In genomic region chr5:10502130-10502529, GRCh38 we compare ENCODE assay signal across 20 cellular contexts.
"Had no signal": no experiment of that assay in that cellular context is flagged by ENCODE, and none has a peak within 500 bp of the region (broad histone marks: within the 10 kb centered on the region; RNA-seq: fewer than 3 reads in every experiment).

No MANE protein-coding gene starts in this region.

- H3K27me3 ChIP-seq: ascending aorta, breast epithelium, gastrocnemius medialis, left lung, suprapubic skin, transverse colon had no signal

- H3K4me1 Mint-ChIP-seq: activated CD4-positive, alpha-beta memory T cell treated with anti-CD3 and anti-CD28 coated beads, Interleukin-2, amount 10 ng/mL, durations not matched to agents 7 days and 5 days; stimulated activated naive CD8-positive, alpha-beta T cell treated with anti-CD3 and anti-CD28 coated beads, Interleukin-15, amount 100 ng/mL, for 72 hours had no signal

- H3K9me3 Mint-ChIP-seq: activated B cell treated with CpG ODN at 0.5 μM for 24 hours; activated CD4-positive, alpha-beta memory T cell treated with anti-CD3 and anti-CD28 coated beads, Interleukin-2, amount 10 ng/mL, durations not matched to agents 7 days and 5 days; activated naive CD4-positive, alpha-beta T cell treated with anti-CD3 and anti-CD28 coated beads for 36 hours; activated T-helper 2 cell treated with anti-CD3 and anti-CD28 coated beads, Interferon-gamma antibody, Interleukin-2, Interleukin-4, amounts not matched to agents 10 μg/mL and 5 μg/mL and 100 μg/mL, durations not matched to agents 14 hours and 24 hours and 36 hours; dendritic cell treated with granulocyte-macrophage colony-stimulating factor and Interleukin-4, amounts not matched to agents 40 ng/mL and 50 ng/mL, for 4 days; nephron progenitor cell; stimulated activated naive CD8-positive, alpha-beta T cell treated with anti-CD3 and anti-CD28 coated beads, Interleukin-15, amount 100 ng/mL, for 72 hours had no signal

- H3K27me3 Mint-ChIP-seq: activated B cell treated with CpG ODN at 0.5 μM for 24 hours; stimulated activated naive CD8-positive, alpha-beta T cell treated with anti-CD3 and anti-CD28 coated beads, Interleukin-15, amount 100 ng/mL, for 72 hours had no signal

- H3K4me3 ChIP-seq: ascending aorta, breast epithelium, gastrocnemius medialis, left lung, suprapubic skin, transverse colon had no signal

- DNase-seq: activated B cell treated with CpG ODN at 0.5 μM for 24 hours; activated CD4-positive, alpha-beta memory T cell treated with anti-CD3 and anti-CD28 coated beads, Interleukin-2, amount 10 ng/mL, durations not matched to agents 7 days and 5 days; activated CD4-positive, alpha-beta T cell treated with anti-CD3 and anti-CD28 coated beads for 48 hours; activated naive CD4-positive, alpha-beta T cell treated with anti-CD3 and anti-CD28 coated beads for 36 hours; activated T-cell treated with anti-CD3 and anti-CD28 coated beads, Interleukin-2, amount 50 U/mL, for 1 hour; effector CD8-positive, alpha-beta T cell; gastrocnemius medialis; head of caudate nucleus; left lung; nephron progenitor cell; stimulated activated naive CD8-positive, alpha-beta T cell treated with anti-CD3 and anti-CD28 coated beads, Interleukin-15, amount 100 ng/mL, for 72 hours; transverse colon had no signal

- H3K27ac ChIP-seq: ascending aorta, breast epithelium, gastrocnemius medialis, left lung, suprapubic skin, transverse colon had no signal

- H3K27ac Mint-ChIP-seq: activated B cell treated with CpG ODN at 0.5 μM for 24 hours; activated CD4-positive, alpha-beta memory T cell treated with anti-CD3 and anti-CD28 coated beads, Interleukin-2, amount 10 ng/mL, durations not matched to agents 7 days and 5 days; activated naive CD4-positive, alpha-beta T cell treated with anti-CD3 and anti-CD28 coated beads for 36 hours; activated T-helper 2 cell treated with anti-CD3 and anti-CD28 coated beads, Interferon-gamma antibody, Interleukin-2, Interleukin-4, amounts not matched to agents 10 μg/mL and 5 μg/mL and 100 μg/mL, durations not matched to agents 14 hours and 24 hours and 36 hours; dendritic cell treated with granulocyte-macrophage colony-stimulating factor and Interleukin-4, amounts not matched to agents 40 ng/mL and 50 ng/mL, for 4 days; nephron progenitor cell; progenitor cell of endocrine pancreas; stimulated activated naive CD8-positive, alpha-beta T cell treated with anti-CD3 and anti-CD28 coated beads, Interleukin-15, amount 100 ng/mL, for 72 hours had no signal

- H3K9me3 ChIP-seq: ascending aorta, breast epithelium, gastrocnemius medialis, left lung, suprapubic skin, transverse colon had no signal

- H3K36me3 ChIP-seq: ascending aorta, breast epithelium, gastrocnemius medialis, left lung, suprapubic skin, transverse colon had no signal

- ATAC-seq: esophagus mucosa; gastrocnemius medialis; left lung; stimulated activated naive CD8-positive, alpha-beta T cell treated with anti-CD3 and anti-CD28 coated beads, Interleukin-15, amount 100 ng/mL, for 72 hours had no signal

- FAIRE-seq: keratinocyte had no signal

- H3K4me3 Mint-ChIP-seq: activated B cell treated with CpG ODN at 0.5 μM for 24 hours; activated CD4-positive, alpha-beta memory T cell treated with anti-CD3 and anti-CD28 coated beads, Interleukin-2, amount 10 ng/mL, durations not matched to agents 7 days and 5 days; activated naive CD4-positive, alpha-beta T cell treated with anti-CD3 and anti-CD28 coated beads for 36 hours; dendritic cell treated with granulocyte-macrophage colony-stimulating factor and Interleukin-4, amounts not matched to agents 40 ng/mL and 50 ng/mL, for 4 days; nephron progenitor cell; stimulated activated naive CD8-positive, alpha-beta T cell treated with anti-CD3 and anti-CD28 coated beads, Interleukin-15, amount 100 ng/mL, for 72 hours had no signal

- H3K4me1 ChIP-seq: ascending aorta, breast epithelium, gastrocnemius medialis, left lung, suprapubic skin, transverse colon had no signal
